In the genomic region with DNA sequence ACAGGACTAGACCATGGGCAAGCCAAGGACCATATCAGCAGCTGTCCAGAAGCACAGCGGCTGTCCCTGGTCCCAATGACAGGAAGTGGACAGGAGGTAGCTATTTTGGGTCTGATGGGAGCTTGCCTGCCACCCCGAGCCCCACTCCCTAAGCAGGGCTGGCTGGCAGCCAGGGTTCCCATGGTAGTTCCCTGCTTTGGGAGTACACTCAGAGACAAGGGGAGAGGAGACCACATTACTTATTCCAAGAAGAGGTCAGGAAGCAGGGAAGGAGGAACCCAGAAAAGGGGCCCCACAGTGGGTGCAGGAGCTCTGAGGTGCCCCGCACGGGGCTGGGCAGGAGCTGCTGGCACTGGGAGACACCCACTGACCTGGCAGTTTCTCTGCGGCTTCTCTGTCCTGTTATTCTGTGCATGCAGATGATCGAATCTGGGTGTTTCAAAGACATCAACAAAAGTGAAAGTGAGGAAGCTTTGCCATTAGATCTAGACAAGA, we compare ENCODE assay signal across 10 cellular contexts. TPM values are rescaled to one million over a fixed set of nuclear protein-coding genes. Genes with fewer than 3 reads are reported as not detected.
DNase-seq lines count a peak whose midpoint lies in the region; TF ChIP-seq lines count a peak whose summit lies in the region.
"Had no signal": no experiment of that assay in that cellular context is flagged by ENCODE, and none has a peak within 500 bp of the region (broad histone marks: within the 10 kb centered on the region; RNA-seq: fewer than 3 reads in every experiment).

No MANE protein-coding gene starts in this region.

- intact Hi-C loops in transverse colon (cut with DNase I; ENCODE audit: low total_unique reads), result loop anchor here (10.0 kb wide), 1 partner anchor 63 kb away; no protein-coding TSS in a partner anchor

- no peaks in the 10 kb centered on the region for H3K36me3 ChIP-seq in SJCRH30
- no peaks in the 10 kb centered on the region for H3K36me3 ChIP-seq in skeletal muscle tissue (ENCODE audit: control insufficient read depth in 3 of 3, insufficient read depth in 3 of 3, low read length in 3 of 3)
- H3K36me3 ChIP-seq in transverse colon, result no peaks in the 10 kb centered on the region
- H3K36me3 ChIP-seq: gastrocnemius medialis, Peyer's patch had no signal

- peak overlapping the region; percentile 45 to 51 (median 46) for H3K9ac ChIP-seq in skeletal muscle tissue (ENCODE audit: low read depth in 1 of 3, low read length in 3 of 3)

- H3K4me3 ChIP-seq in SJCRH30, result no peak overlapping the region
- peak overlapping the region; percentile 25 for H3K4me3 ChIP-seq in fibroblast of pulmonary artery (replicated peaks; ENCODE audit: low read depth, low read length)
- peak overlapping the region; percentile 31 to 54 (median 52) for H3K4me3 ChIP-seq in skeletal muscle tissue (ENCODE audit: low read length in 3 of 3)
- peak overlapping the region in 1 of 4 donors; percentile 31 for H3K4me3 ChIP-seq in transverse colon

- peak; percentile 8 for DNase-seq in NCI-H146 (lab: John Stamatoyannopoulos, UW)
- DNase-seq in NCI-H146 treated with DMSO at 0.1 percent for 48 hours (lab: John Stamatoyannopoulos, UW; ENCODE audit: unreplicated experiment), result no peak
- peak; percentile 73 to 81 for DNase-seq in SJCRH30
- peak; percentile 16 for DNase-seq in fibroblast of pulmonary artery (ENCODE audit: low read depth)
- DNase-seq in GM19240 (ENCODE audit: insufficient read length, low spot score), result no peak
- DNase-seq in transverse colon, result no peak
- DNase-seq in GF-D8 (lab: John Stamatoyannopoulos, UW), result no peak

- H3K9me3 ChIP-seq in SJCRH30 (replicated peaks) (no peaks in the 10 kb centered on the region), skeletal muscle tissue (ENCODE audit: control insufficient read depth in 3 of 3, low read length in 3 of 3) (no peaks in the 10 kb centered on the region), transverse colon (no peaks in the 10 kb centered on the region)
- H3K9me3 ChIP-seq: gastrocnemius medialis, Peyer's patch had no signal

- peaks cover 16% of the 10 kb centered on the region for H3K27me3 ChIP-seq in SJCRH30
- peaks cover 0 to 3% (median 0%) of the 10 kb centered on the region in 3 donors for H3K27me3 ChIP-seq in skeletal muscle tissue (ENCODE audit: control insufficient read depth in 3 of 3, insufficient read depth in 3 of 3, low read length in 3 of 3)
- H3K27me3 ChIP-seq in transverse colon, result no peaks in the 10 kb centered on the region
- H3K27me3 ChIP-seq: gastrocnemius medialis, Peyer's patch had no signal

- in situ Hi-C loops in transverse colon (cut with MboI; ENCODE audit: low pct_ligation_motif_present in 1 of 4, low pct_unique_long_range_greater_than_20kb in 1 of 4, low sequenced_read_pairs in 3 of 4), result no loop called here

- H3K27ac ChIP-seq in SJCRH30 (no peak overlapping the region), skeletal muscle tissue (ENCODE audit: low read depth, low read length) (peak overlapping the region; percentile 56), transverse colon (no peak overlapping the region)
- H3K27ac ChIP-seq: Peyer's patch had no signal

- TF ChIP-seq CTCF in fibroblast of pulmonary artery (IDR thresholded peaks at IDR 0.05; ENCODE audit: low read length, missing control alignments) (no peak), transverse colon (IDR thresholded peaks at IDR 0.05) (no peak)

- TF ChIP-seq POLR2A in transverse colon (IDR thresholded peaks at IDR 0.05), result no peak

- 27 to 37% methylated on average over 3 to 6 of the region's 6 CpGs for WGBS in transverse colon (ENCODE audit: low coverage in 1 of 2), 2 donors

- TF ChIP-seq EP300 in transverse colon (IDR thresholded peaks at IDR 0.05; ENCODE audit: low read depth), result no peak

- H3K4me1 ChIP-seq in SJCRH30 (peaks cover 8% of the 10 kb centered on the region; the same call in 1 of the 2 replicates), skeletal muscle tissue (ENCODE audit: control insufficient read depth in 3 of 3, insufficient read depth in 3 of 3, low read length in 3 of 3) (peaks cover 29 to 41% (median 31%) of the 10 kb centered on the region in 3 donors), transverse colon (peaks cover 0 to 31% (median 13%) of the 10 kb centered on the region in 4 donors)

RNA-seq across cellular contexts. Expression of gene HTT-AS, which starts 36.3 kb away (rescaled TPM):
- total RNA-seq in SJCRH30 (2014; rRNA removed; shearing (Covaris generic)), result not detected in 2 replicates
- total RNA-seq in skeletal muscle tissue (not detected), transverse colon (not detected)
- total RNA-seq: gastrocnemius medialis, Peyer's patch had no signal

RNA-seq across cellular contexts. Expression of gene HTT, which starts 36.5 kb away (rescaled TPM):
- total RNA-seq in SJCRH30 (2014; rRNA removed; shearing (Covaris generic)), result 24.3 and 30.7 TPM in 2 replicates
- total RNA-seq in skeletal muscle tissue (43.8 TPM), transverse colon (100 to 1,000 TPM in 1 of 4 donors, 10 to 100 TPM in 3; 40.0 to 111 (median 79.4) TPM)

Comparison
In these comparisons a context has a peak if more than half of its experiments do, and no peak if none do; other contexts are left out.
1. DNase-seq: peak in NCI-H146 (single experiment), SJCRH30 (2 of 2) and fibroblast of pulmonary artery (single experiment); none in NCI-H146 treated with DMSO at 0.1 percent for 48 hours (single experiment), GM19240 (single experiment), transverse colon (single experiment) and GF-D8 (single experiment).